ENCODE assay signal across 8 cellular contexts in genomic region chr5:164597293-164597900, GRCh38.
DNase-seq lines count a peak whose midpoint lies in the region; ATAC-seq and TF ChIP-seq lines count a peak whose summit lies in the region.

No MANE protein-coding gene starts in this region.

- H3K4me2 ChIP-seq in SK-N-SH = no peak overlapping the region

- ATAC-seq in HG03060 (IDR thresholded peaks at IDR 0.05; ENCODE audit: low read depth, unreplicated experiment) = peak; percentile 74
- no peak for ATAC-seq in upper lobe of right lung

- H3K36me3 Mint-ChIP-seq in MCF 10A (ENCODE audit: insufficient read depth, unreplicated experiment) = no peaks in the 10 kb centered on the region
- no peaks in the 10 kb centered on the region for H3K36me3 Mint-ChIP-seq in T-helper 2 cell treated with Interferon-gamma antibody and Interleukin-4, amounts not matched to agents 5 μg/mL and 100 μg/mL, for 36 hours (ENCODE audit: low read depth)

- H3F3A ChIP-seq in SK-N-SH (replicated peaks; ENCODE audit: insufficient read depth) = no peaks in the 10 kb centered on the region

- 0 out of 2 replicates have a peak, but pooled peaks have one; percentile 4 for TF ChIP-seq RAD21 in SK-N-SH (IDR thresholded peaks at IDR 0.05; ENCODE audit: low read length)

- H3K9ac ChIP-seq in SK-N-SH = no peak overlapping the region

- no peaks in the 10 kb centered on the region for H3K9me2 ChIP-seq in SK-N-SH

- POLR2A ChIA-PET in MCF 10A (lab: Yijun Ruan, JAX) (no interaction called here), SK-N-SH (lab: Yijun Ruan, JAX) (no interaction called here)

- no peaks in the 10 kb centered on the region for H3K9me3 Mint-ChIP-seq in MCF 10A (ENCODE audit: unreplicated experiment)
- peaks cover 20% of the 10 kb centered on the region for H3K9me3 Mint-ChIP-seq in T-helper 2 cell treated with Interferon-gamma antibody and Interleukin-4, amounts not matched to agents 5 μg/mL and 100 μg/mL, for 36 hours

- H3K4me1 Mint-ChIP-seq in MCF 10A (ENCODE audit: insufficient read depth, unreplicated experiment) = peaks cover 9% of the 10 kb centered on the region
- H3K4me1 Mint-ChIP-seq in T-helper 2 cell treated with Interferon-gamma antibody and Interleukin-4, amounts not matched to agents 5 μg/mL and 100 μg/mL, for 36 hours (ENCODE audit: low read depth) = no peaks in the 10 kb centered on the region

- no peak for TF ChIP-seq POLR2A in breast epithelium (IDR thresholded peaks at IDR 0.05)

- H3K27ac Mint-ChIP-seq in MCF 10A (ENCODE audit: low read depth, unreplicated experiment) = no peak overlapping the region
- H3K27ac Mint-ChIP-seq in T-helper 2 cell treated with Interferon-gamma antibody and Interleukin-4, amounts not matched to agents 5 μg/mL and 100 μg/mL, for 36 hours = no peak overlapping the region

- no peaks in the 10 kb centered on the region for H3K79me2 ChIP-seq in SK-N-SH (ENCODE audit: insufficient read depth)

- H3K9me3 ChIP-seq in breast epithelium (no peaks in the 10 kb centered on the region), SK-N-SH (no peaks in the 10 kb centered on the region), upper lobe of right lung (no peaks in the 10 kb centered on the region)

- H2AFZ ChIP-seq in SK-N-SH (ENCODE audit: low read depth) = no peak overlapping the region

- H3K36me3 ChIP-seq in breast epithelium (no peaks in the 10 kb centered on the region), SK-N-SH (replicated peaks in 1 of 2; ENCODE audit: control insufficient read depth in 1 of 2, insufficient read depth in 2 of 2, low read length in 1 of 2) (no peaks in the 10 kb centered on the region), upper lobe of right lung (no peaks in the 10 kb centered on the region)

- no peaks in the 10 kb centered on the region for H3K27me3 ChIP-seq in breast epithelium
- H3K27me3 ChIP-seq in SK-N-SH (ENCODE audit: insufficient read depth) = no peaks in the 10 kb centered on the region
- no peaks in the 10 kb centered on the region for H3K27me3 ChIP-seq in upper lobe of right lung

- H3K27me3 Mint-ChIP-seq in MCF 10A (ENCODE audit: insufficient read depth, unreplicated experiment) = no peaks in the 10 kb centered on the region
- H3K27me3 Mint-ChIP-seq in T-helper 2 cell treated with Interferon-gamma antibody and Interleukin-4, amounts not matched to agents 5 μg/mL and 100 μg/mL, for 36 hours (ENCODE audit: low read depth) = no peaks in the 10 kb centered on the region

- CTCF ChIA-PET in MCF 10A (lab: Yijun Ruan, JAX) = interaction anchor here (0.6 to 1.2 kb wide), 3 partner anchors 16 to 596 kb away, joined by 3 to 4 read pairs (median 4); no protein-coding TSS in a partner anchor
- CTCF ChIA-PET in SK-N-SH (lab: Yijun Ruan, JAX) = interaction anchor here (0.6 kb wide), 1 partner anchor 425 kb away, joined by 5 read pairs; no protein-coding TSS in a partner anchor

- intact Hi-C loops in MCF 10A (cut with micrococcal nuclease) (no loop called here), breast epithelium (cut with DNase I; ENCODE audit: low total_unique reads) (no loop called here), upper lobe of right lung (cut with DNase I) (no loop called here)

- peak; percentile 21 for TF ChIP-seq CTCF in MCF 10A (IDR thresholded peaks at IDR 0.05; ENCODE audit: unreplicated experiment)
- no peak for TF ChIP-seq CTCF in breast epithelium (IDR thresholded peaks at IDR 0.05)
- peak; percentile 64 for TF ChIP-seq CTCF in SK-N-SH (IDR thresholded peaks at IDR 0.05)
- peak; percentile 30 for TF ChIP-seq CTCF in upper lobe of right lung (IDR thresholded peaks at IDR 0.05)

- DNase-seq in MCF 10A (ENCODE audit: unreplicated experiment) = peak; percentile 65
- no peak for DNase-seq in breast epithelium (ENCODE audit: low spot score in 2 of 2)
- DNase-seq in SK-N-SH = no peak
- DNase-seq in upper lobe of right lung = no peak
- DNase-seq in T-helper 2 cell treated with Interferon-gamma antibody and Interleukin-4, amounts not matched to agents 5 μg/mL and 100 μg/mL, for 36 hours (ENCODE audit: low spot score) = no peak
- DNase-seq in activated gamma-delta T cell (lab: John Stamatoyannopoulos, UW) = no peak
- no peak for DNase-seq in CD1c-positive myeloid dendritic cell (ENCODE audit: extremely low spot score)

- no peaks in the 10 kb centered on the region for H4K20me1 ChIP-seq in SK-N-SH (ENCODE audit: insufficient read depth)

- no peak overlapping the region for H3K27ac ChIP-seq in breast epithelium
- no peak overlapping the region for H3K27ac ChIP-seq in SK-N-SH (ENCODE audit: low read depth in 2 of 2, low read length in 1 of 2)
- H3K27ac ChIP-seq in upper lobe of right lung = no peak overlapping the region

- TF ChIP-seq EP300 in SK-N-SH (IDR thresholded peaks at IDR 0.05; ENCODE audit: borderline replicate concordance in 1 of 2, low read depth in 1 of 2, low read length in 1 of 2) = no peak

- H3K4me1 ChIP-seq in breast epithelium (no peaks in the 10 kb centered on the region), SK-N-SH (ENCODE audit: control insufficient read depth in 1 of 2, insufficient read depth in 2 of 2, low read depth in 1 of 2, low read length in 1 of 2) (no peaks in the 10 kb centered on the region), upper lobe of right lung (no peaks in the 10 kb centered on the region)

- H3K4me3 ChIP-seq in breast epithelium (no peak overlapping the region), SK-N-SH (ENCODE audit: low read depth in 2 of 2, low read length in 1 of 2) (no peak overlapping the region), upper lobe of right lung (no peak overlapping the region)

- 26% methylated on average over 5 of the region's 5 CpGs for WGBS in SK-N-SH (ENCODE audit: low lambda C conversion rate)

- H3K4me3 Mint-ChIP-seq in MCF 10A (ENCODE audit: unreplicated experiment) = no peak overlapping the region
- H3K4me3 Mint-ChIP-seq in T-helper 2 cell treated with Interferon-gamma antibody and Interleukin-4, amounts not matched to agents 5 μg/mL and 100 μg/mL, for 36 hours = no peak overlapping the region

- BruUV-seq in MCF 10A (replicated peaks; lab: Mats Ljungman, UMichigan) = no TSS peak

TF ChIP-seq in SK-N-SH, 30 proteins besides CTCF, POLR2A, EP300 and RAD21:
- TF ChIP-seq CHD2 (IDR thresholded peaks at IDR 0.05; ENCODE audit: low read length, partially characterized antibody) (no peak), NFIC (IDR thresholded peaks at IDR 0.05; ENCODE audit: borderline replicate concordance) (no peak), RFX5 (IDR thresholded peaks at IDR 0.05; ENCODE audit: low read length) (no peak), RCOR1 (IDR thresholded peaks at IDR 0.05; ENCODE audit: low read length) (no peak), POLR2AphosphoS5 (IDR thresholded peaks at IDR 0.05; ENCODE audit: low read depth, low read length) (no peak), GABPA (IDR thresholded peaks at IDR 0.05; ENCODE audit: low read depth) (no peak), SMC3 (IDR thresholded peaks at IDR 0.05; ENCODE audit: low read depth, low read length) (no peak), TAF1 (IDR thresholded peaks at IDR 0.05; ENCODE audit: borderline replicate concordance, low read depth, low read length) (no peak), FOXM1 (IDR thresholded peaks at IDR 0.05; ENCODE audit: low read depth) (no peak)
- TF ChIP-seq, protein P1, sequence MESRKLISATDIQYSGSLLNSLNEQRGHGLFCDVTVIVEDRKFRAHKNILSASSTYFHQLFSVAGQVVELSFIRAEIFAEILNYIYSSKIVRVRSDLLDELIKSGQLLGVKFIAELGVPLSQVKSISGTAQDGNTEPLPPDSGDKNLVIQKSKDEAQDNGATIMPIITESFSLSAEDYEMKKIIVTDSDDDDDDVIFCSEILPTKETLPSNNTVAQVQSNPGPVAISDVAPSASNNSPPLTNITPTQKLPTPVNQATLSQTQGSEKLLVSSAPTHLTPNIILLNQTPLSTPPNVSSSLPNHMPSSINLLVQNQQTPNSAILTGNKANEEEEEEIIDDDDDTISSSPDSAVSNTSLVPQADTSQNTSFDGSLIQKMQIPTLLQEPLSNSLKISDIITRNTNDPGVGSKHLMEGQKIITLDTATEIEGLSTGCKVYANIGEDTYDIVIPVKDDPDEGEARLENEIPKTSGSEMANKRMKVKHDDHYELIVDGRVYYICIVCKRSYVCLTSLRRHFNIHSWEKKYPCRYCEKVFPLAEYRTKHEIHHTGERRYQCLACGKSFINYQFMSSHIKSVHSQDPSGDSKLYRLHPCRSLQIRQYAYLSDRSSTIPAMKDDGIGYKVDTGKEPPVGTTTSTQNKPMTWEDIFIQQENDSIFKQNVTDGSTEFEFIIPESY (IDR thresholded peaks at IDR 0.05; ENCODE audit: borderline replicate concordance, low read depth) = no peak

Comparison
In these comparisons a context has a peak if more than half of its experiments do, and no peak if none do; other contexts are left out.
1. CTCF ChIP-seq: peak in MCF 10A (single experiment), SK-N-SH (single experiment) and upper lobe of right lung (single experiment); none in breast epithelium (0 of 3).